In genomic region chr2:121596221-121597080, GRCh38 we compare ENCODE assay signal across 8 cellular contexts. TPM values are rescaled to one million over a fixed set of nuclear protein-coding genes. Genes with fewer than 3 reads are reported as not detected.
DNase-seq lines count a peak whose midpoint lies in the region; ATAC-seq and TF ChIP-seq lines count a peak whose summit lies in the region.

No MANE protein-coding gene starts in this region.

- H3K9me2 ChIP-seq in SK-N-SH: no peaks in the 10 kb centered on the region

- H3K4me2 ChIP-seq in SK-N-SH: no peak overlapping the region; the same call in 1 of the 2 replicates
- H3K4me2 ChIP-seq in mesendoderm (ENCODE audit: low read length): no peak overlapping the region

- no peak overlapping the region for H3K18ac ChIP-seq in mesendoderm (ENCODE audit: low read length)

- H2BK15ac ChIP-seq in mesendoderm (replicated peaks; ENCODE audit: low read depth): no peak overlapping the region

- H3K79me2 ChIP-seq in SK-N-SH (ENCODE audit: insufficient read depth) (peaks cover 76% of the 10 kb centered on the region), mesendoderm (ENCODE audit: control insufficient read depth, insufficient read depth, low read length) (peaks cover 13% of the 10 kb centered on the region)

- no peaks in the 10 kb centered on the region for H3F3A ChIP-seq in SK-N-SH (replicated peaks; ENCODE audit: insufficient read depth)

- 73% methylated on average over 11 of the region's 11 CpGs for WGBS in SK-N-SH (ENCODE audit: low lambda C conversion rate)
- no CpG with 5 or more reads among the region's 11 CpGs for WGBS in mesendoderm (ENCODE audit: extremely low coverage, insufficient coverage, low lambda C conversion rate)

- H3K23ac ChIP-seq in mesendoderm (ENCODE audit: low read length): no peak overlapping the region

- peaks cover 20% of the 10 kb centered on the region for H3K79me1 ChIP-seq in mesendoderm (ENCODE audit: low read length)

- H3K36me3 ChIP-seq in SK-N-SH (replicated peaks in 1 of 2; ENCODE audit: control insufficient read depth in 1 of 2, insufficient read depth in 2 of 2, low read length in 1 of 2): no peaks in the 10 kb centered on the region
- H3K36me3 ChIP-seq in duodenal mucosa (ENCODE audit: control insufficient read depth in 1 of 2, insufficient read depth in 2 of 2, low read length in 2 of 2): no peaks in the 10 kb centered on the region
- no peaks in the 10 kb centered on the region for H3K36me3 ChIP-seq in mesendoderm (ENCODE audit: control insufficient read depth, insufficient read depth, low read length)

- no peak overlapping the region for H2BK120ac ChIP-seq in mesendoderm (ENCODE audit: low read depth, low read length)

- DNase-seq in A172 (ENCODE audit: low spot score) (peak; percentile 53), G401 (ENCODE audit: low spot score) (peak; percentile 74), HuH-7 (ENCODE audit: low spot score) (peak; percentile 20), SK-N-SH (peak; percentile 50), mesendoderm (peak; percentile 75), cerebellar nuclear complex (lab: John Stamatoyannopoulos, UW) (no peak)

- in situ Hi-C loops in G401 (cut with HindIII; ENCODE audit: low sequenced_read_pairs): no loop called here

- TF ChIP-seq RAD21 in SK-N-SH (IDR thresholded peaks at IDR 0.05; ENCODE audit: low read length): peak; percentile 71

- H4K20me1 ChIP-seq in SK-N-SH (ENCODE audit: insufficient read depth): peaks cover 13% of the 10 kb centered on the region; the same call in 1 of the 2 replicates

- no peak overlapping the region for H3K4ac ChIP-seq in mesendoderm (ENCODE audit: low read depth, low read length)

- H3K4me3 ChIP-seq in SK-N-SH (ENCODE audit: low read depth in 2 of 2, low read length in 1 of 2): no peak overlapping the region; a peak in 1 of 4 replicates
- peak overlapping the region; percentile 37 to 57 for H3K4me3 ChIP-seq in duodenal mucosa (ENCODE audit: low read depth in 1 of 2, low read length in 2 of 2)
- H3K4me3 ChIP-seq in mesendoderm (ENCODE audit: low read length): no peak overlapping the region

- peak overlapping the region; percentile 33 to 80 for H3K27ac ChIP-seq in SK-N-SH (ENCODE audit: low read depth in 2 of 2, low read length in 1 of 2)
- peak overlapping the region; percentile 8 for H3K27ac ChIP-seq in duodenal mucosa (ENCODE audit: low read depth, low read length)
- peak overlapping the region; percentile 63 for H3K27ac ChIP-seq in mesendoderm (ENCODE audit: low read depth, low read length)

- H3K56ac ChIP-seq in mesendoderm (ENCODE audit: low read length): peak overlapping the region; percentile 17

- POLR2A ChIA-PET in SK-N-SH (lab: Yijun Ruan, JAX): interaction anchor here (1.0 to 1.9 kb wide), 2 partner anchors 54 to 66 kb away, joined by 4 to 7 read pairs; partner anchors contain the start of gene RNU4ATAC

- H2AFZ ChIP-seq in SK-N-SH (ENCODE audit: low read depth): no peak overlapping the region

- H3K9ac ChIP-seq in SK-N-SH (no peak overlapping the region), duodenal mucosa (ENCODE audit: low read depth in 1 of 2, low read length in 2 of 2) (peak overlapping the region; percentile 30 to 55), mesendoderm (ENCODE audit: low read length) (no peak overlapping the region)

- H3K9me3 ChIP-seq in SK-N-SH (no peaks in the 10 kb centered on the region), duodenal mucosa (ENCODE audit: control insufficient read depth in 1 of 2, low read length in 2 of 2) (no peaks in the 10 kb centered on the region)

- no peak overlapping the region for H4K5ac ChIP-seq in mesendoderm (ENCODE audit: low read length)

- peak; percentile 75 for ATAC-seq in GM21737 (IDR thresholded peaks at IDR 0.05; ENCODE audit: unreplicated experiment)

- no peak overlapping the region for H2BK5ac ChIP-seq in mesendoderm (ENCODE audit: low read length)

- H2AK5ac ChIP-seq in mesendoderm (ENCODE audit: low read length): no peak overlapping the region

- no peak for TF ChIP-seq EP300 in SK-N-SH (IDR thresholded peaks at IDR 0.05; ENCODE audit: borderline replicate concordance in 1 of 2, low read depth in 1 of 2, low read length in 1 of 2)

- CTCF ChIA-PET in SK-N-SH (lab: Yijun Ruan, JAX): interaction anchor here (0.6 to 3.1 kb wide), 27 partner anchors 8 to 404 kb away, joined by 3 to 23 read pairs (median 4); partner anchors contain the start of genes CLASP1 and RNU4ATAC

- no peak overlapping the region for H4K8ac ChIP-seq in mesendoderm (ENCODE audit: low read depth, low read length)

- peaks cover 5 to 18% of the 10 kb centered on the region in 2 experiments; a peak in 3 of 4 replicates for H3K4me1 ChIP-seq in SK-N-SH (ENCODE audit: control insufficient read depth in 1 of 2, insufficient read depth in 2 of 2, low read depth in 1 of 2, low read length in 1 of 2)
- H3K4me1 ChIP-seq in duodenal mucosa (ENCODE audit: control insufficient read depth in 1 of 2, insufficient read depth in 2 of 2, low read length in 2 of 2): peaks cover 12 to 24% of the 10 kb centered on the region in 2 donors
- peaks cover 2% of the 10 kb centered on the region for H3K4me1 ChIP-seq in mesendoderm (ENCODE audit: control insufficient read depth, low read depth, low read length)

- TF ChIP-seq CTCF in SK-N-SH (IDR thresholded peaks at IDR 0.05): peak; percentile 61

- H3K27me3 ChIP-seq in SK-N-SH (ENCODE audit: insufficient read depth) (no peaks in the 10 kb centered on the region), duodenal mucosa (ENCODE audit: control insufficient read depth in 1 of 2, insufficient read depth in 2 of 2, low read length in 2 of 2) (no peaks in the 10 kb centered on the region), mesendoderm (ENCODE audit: insufficient read depth, low read length, poor library complexity) (no peaks in the 10 kb centered on the region)

TF ChIP-seq in SK-N-SH, 30 proteins besides CTCF, POLR2A, EP300 and RAD21:
- TF ChIP-seq IRF3 (IDR thresholded peaks at IDR 0.05; ENCODE audit: low read depth, low read length) (no peak), MXI1 (IDR thresholded peaks at IDR 0.05; ENCODE audit: low read depth, low read length) (peak; percentile 72; the same call in 1 of the 2 replicates), TEAD4 (IDR thresholded peaks at IDR 0.05; ENCODE audit: borderline replicate concordance, insufficient read depth) (no peak), POLR2AphosphoS5 (IDR thresholded peaks at IDR 0.05; ENCODE audit: low read depth, low read length) (no peak), SMC3 (IDR thresholded peaks at IDR 0.05; ENCODE audit: low read depth, low read length) (peak; percentile 71), ZBTB33 (IDR thresholded peaks at IDR 0.05; ENCODE audit: borderline replicate concordance, low read depth) (no peak), PBX3 (IDR thresholded peaks at IDR 0.05) (no peak)

RNA-seq across cellular contexts. Expression of gene CLASP1, which starts 52.8 kb away (rescaled TPM):
- 36.6 and 40.6 TPM in 2 replicates for total RNA-seq in A172 (2014; rRNA removed; shearing (Covaris generic))
- 22.0 and 30.6 TPM in 2 replicates for total RNA-seq in G401 (2014; rRNA removed; shearing (Covaris generic))
- 4.9 TPM in 2 replicates for polyA plus RNA-seq in SK-N-SH (2012; rRNA removed)
- 5.6 and 6.0 TPM in 2 replicates for polyA plus RNA-seq in SK-N-SH (2012; cell fraction: cytosol; rRNA removed)
- polyA plus RNA-seq in SK-N-SH (2012; cell fraction: nucleus; rRNA removed): 17.3 and 19.0 TPM in 2 replicates
- polyA plus RNA-seq in mesendoderm (2013, experiment 1 of 2): 17.6 TPM
- polyA plus RNA-seq in mesendoderm (2013, experiment 2 of 2): 17.0 TPM

Comparison
In these comparisons a context has a peak if more than half of its experiments do, and no peak if none do; other contexts are left out.
1. DNase-seq: peak in A172 (single experiment), G401 (single experiment), HuH-7 (single experiment), SK-N-SH (single experiment) and mesendoderm (single experiment); none in cerebellar nuclear complex (0 of 2).
2. H3K27ac ChIP-seq: peak in every context shown above with its lines; median percentile 63 in mesendoderm; 56 in SK-N-SH; 8 in duodenal mucosa.
3. H3K4me3 ChIP-seq: peak in duodenal mucosa (2 of 2); none in SK-N-SH (0 of 2) and mesendoderm (single experiment).
4. H3K9ac ChIP-seq: peak in duodenal mucosa (2 of 2); none in SK-N-SH (single experiment) and mesendoderm (single experiment).